Comparison of ENCODE assay signal across 8 cellular contexts in the genomic region with DNA sequence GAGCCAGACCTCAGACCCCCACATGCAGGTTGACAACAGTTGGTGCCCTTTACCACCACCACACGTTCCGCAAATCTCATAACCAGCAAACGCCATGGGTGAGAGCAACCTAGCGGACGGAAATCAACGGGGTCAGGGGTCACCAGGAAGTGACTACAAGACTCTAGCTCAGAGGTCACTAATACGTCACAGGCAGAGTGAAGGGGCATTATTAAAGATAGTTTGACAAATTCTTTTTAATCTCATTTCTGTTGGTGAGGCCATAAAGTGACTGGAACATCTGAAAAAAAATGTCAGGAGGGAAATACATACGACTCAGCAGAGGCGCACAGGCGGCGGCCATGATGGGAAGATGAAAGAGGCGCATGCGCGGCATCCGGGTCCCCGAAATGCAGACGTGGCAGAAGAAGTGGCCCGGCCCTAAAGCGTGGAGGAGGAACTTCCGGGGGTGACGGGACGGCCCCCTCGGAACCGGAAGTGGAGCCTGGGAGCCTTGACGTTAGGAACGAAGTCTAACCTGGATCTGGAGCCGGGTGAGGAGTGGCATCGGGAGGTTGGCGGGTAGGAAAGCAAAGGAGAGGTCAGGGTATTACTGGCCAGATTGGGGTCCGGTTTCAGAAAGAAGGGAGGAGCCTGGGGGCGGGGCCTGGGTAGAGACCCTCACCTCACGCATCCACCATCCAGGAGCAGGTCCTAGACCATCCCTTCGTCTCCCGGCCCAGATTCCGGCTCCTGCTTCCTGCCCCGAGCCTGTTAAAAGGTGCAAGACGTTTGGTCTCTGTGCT. TPM values are rescaled to one million over a fixed set of nuclear protein-coding genes. Genes with fewer than 3 reads are reported as not detected.
DNase-seq lines count a peak whose midpoint lies in the region; ATAC-seq, FAIRE-seq and TF ChIP-seq lines count a peak whose summit lies in the region.

A gene with protein sequence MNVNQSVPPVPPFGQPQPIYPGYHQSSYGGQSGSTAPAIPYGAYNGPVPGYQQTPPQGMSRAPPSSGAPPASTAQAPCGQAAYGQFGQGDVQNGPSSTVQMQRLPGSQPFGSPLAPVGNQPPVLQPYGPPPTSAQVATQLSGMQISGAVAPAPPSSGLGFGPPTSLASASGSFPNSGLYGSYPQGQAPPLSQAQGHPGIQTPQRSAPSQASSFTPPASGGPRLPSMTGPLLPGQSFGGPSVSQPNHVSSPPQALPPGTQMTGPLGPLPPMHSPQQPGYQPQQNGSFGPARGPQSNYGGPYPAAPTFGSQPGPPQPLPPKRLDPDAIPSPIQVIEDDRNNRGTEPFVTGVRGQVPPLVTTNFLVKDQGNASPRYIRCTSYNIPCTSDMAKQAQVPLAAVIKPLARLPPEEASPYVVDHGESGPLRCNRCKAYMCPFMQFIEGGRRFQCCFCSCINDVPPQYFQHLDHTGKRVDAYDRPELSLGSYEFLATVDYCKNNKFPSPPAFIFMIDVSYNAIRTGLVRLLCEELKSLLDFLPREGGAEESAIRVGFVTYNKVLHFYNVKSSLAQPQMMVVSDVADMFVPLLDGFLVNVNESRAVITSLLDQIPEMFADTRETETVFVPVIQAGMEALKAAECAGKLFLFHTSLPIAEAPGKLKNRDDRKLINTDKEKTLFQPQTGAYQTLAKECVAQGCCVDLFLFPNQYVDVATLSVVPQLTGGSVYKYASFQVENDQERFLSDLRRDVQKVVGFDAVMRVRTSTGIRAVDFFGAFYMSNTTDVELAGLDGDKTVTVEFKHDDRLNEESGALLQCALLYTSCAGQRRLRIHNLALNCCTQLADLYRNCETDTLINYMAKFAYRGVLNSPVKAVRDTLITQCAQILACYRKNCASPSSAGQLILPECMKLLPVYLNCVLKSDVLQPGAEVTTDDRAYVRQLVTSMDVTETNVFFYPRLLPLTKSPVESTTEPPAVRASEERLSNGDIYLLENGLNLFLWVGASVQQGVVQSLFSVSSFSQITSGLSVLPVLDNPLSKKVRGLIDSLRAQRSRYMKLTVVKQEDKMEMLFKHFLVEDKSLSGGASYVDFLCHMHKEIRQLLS (plus strand): TSS at position 468 of the 785 bp plus-strand sequence. CDS start 2,461 bp downstream, outside the sequence.

- FAIRE-seq in GM19239 (lab: Jason Lieb, UNC): peak; percentile 89

- peak; percentile 96 for DNase-seq in Ammon's horn (ENCODE audit: low spot score)
- peak; percentile 80 for DNase-seq in GM19239 (ENCODE audit: insufficient read length, low spot score)
- DNase-seq in NCI-H526 (lab: John Stamatoyannopoulos, UW): peak; percentile 83 to 94
- peak; percentile 97 for DNase-seq in activated CD4-positive, alpha-beta T cell treated with anti-CD3 and anti-CD28 coated beads for 48 hours
- DNase-seq in colonic mucosa: peak; percentile 98
- DNase-seq in kidney tubule cell (ENCODE audit: low spot score): peak; percentile 97
- DNase-seq in stimulated activated CD4-positive, alpha-beta T cell treated with anti-CD3 and anti-CD28 coated beads, Interleukin-1b, Interleukin-23, amount 100 ng/mL, for 24 hours (ENCODE audit: low read depth in 4 of 4, low spot score in 1 of 4): peak; percentile 81 to 93 (median 90)

- peaks cover 10% of the 10 kb centered on the region for H3K36me3 ChIP-seq in colonic mucosa

- peaks cover 5% of the 10 kb centered on the region for H3K4me1 ChIP-seq in colonic mucosa

- H3K9me3 ChIP-seq in colonic mucosa: no peaks in the 10 kb centered on the region

- peak; percentile 73 for ATAC-seq in HG03457 (IDR thresholded peaks at IDR 0.05; ENCODE audit: unreplicated experiment)

- H3K27me3 ChIP-seq in colonic mucosa: no peaks in the 10 kb centered on the region

- H3K27ac ChIP-seq in colonic mucosa: peak within 1 kb of the TSS; percentile 94

- H3K9ac ChIP-seq in colonic mucosa (ENCODE audit: low read depth in 2 of 2, low read length in 2 of 2): peak within 1 kb of the TSS; percentile 94 to 97

- intact Hi-C loops in colonic mucosa (cut with DNase I): no loop called here

- peak within 1 kb of the TSS; percentile 97 for H3K4me3 ChIP-seq in colonic mucosa

- no peak for TF ChIP-seq CTCF in colonic mucosa (IDR thresholded peaks at IDR 0.05)

RNA-seq across cellular contexts. Expression of the gene that starts here (rescaled TPM):
- total RNA-seq in colonic mucosa: 10 to 100 TPM; 66.0 to 94.8 TPM

Comparison
In these comparisons a context has a peak if more than half of its experiments do, and no peak if none do; other contexts are left out.
1. Peak in every context shown above with its lines: DNase-seq, ATAC-seq, H3K4me3 ChIP-seq and H3K27ac ChIP-seq.